ENCODE assay signal across 19 cellular contexts in genomic region chr17:47120521-47121095, GRCh38.
DNase-seq lines count a peak whose midpoint lies in the region; ATAC-seq, FAIRE-seq and TF ChIP-seq lines count a peak whose summit lies in the region.
"Had no signal": no experiment of that assay in that cellular context is flagged by ENCODE, and none has a peak within 500 bp of the region (broad histone marks: within the 10 kb centered on the region; RNA-seq: fewer than 3 reads in every experiment).

No MANE protein-coding gene starts in this region.

- no peaks in the 10 kb centered on the region for H3K9me3 ChIP-seq in gastrocnemius medialis
- H3K9me3 ChIP-seq: prostate gland had no signal

- H3K9me3 Mint-ChIP-seq in activated CD4-positive, alpha-beta T cell treated with anti-CD3 and anti-CD28 coated beads for 36 hours (ENCODE audit: low read depth), result no peaks in the 10 kb centered on the region
- H3K9me3 Mint-ChIP-seq: activated CD4-positive, alpha-beta T cell treated with anti-CD3 and anti-CD28 coated beads, Interleukin-2, amount 10 ng/mL, durations not matched to agents 7 days and 5 days; activated T-cell treated with anti-CD3 and anti-CD28 coated beads, Interleukin-2, amount 50 U/mL, for 4 hours; naive B cell; T-helper 2 cell treated with Interferon-gamma antibody and Interleukin-4, amounts not matched to agents 5 μg/mL and 100 μg/mL, for 36 hours had no signal

- no peak for DNase-seq in activated CD4-positive, alpha-beta T cell treated with anti-CD3 and anti-CD28 coated beads for 36 hours
- no peak for DNase-seq in activated CD4-positive, alpha-beta T cell treated with anti-CD3 and anti-CD28 coated beads for 4 hours
- DNase-seq in HS-5 (ENCODE audit: low read depth) (peak; percentile 71), bronchial epithelial cell (ENCODE audit: low read depth) (peak; percentile 36), gastrocnemius medialis (no peak), NAMALWA (ENCODE audit: low spot score) (no peak), NCI-H1092 (lab: John Stamatoyannopoulos, UW) (no peak)
- DNase-seq: activated CD4-positive, alpha-beta T cell treated with anti-CD3 and anti-CD28 coated beads, Interleukin-2, amount 10 ng/mL, durations not matched to agents 7 days and 5 days; activated T-cell treated with anti-CD3 and anti-CD28 coated beads, Interleukin-2, amount 50 U/mL, for 4 hours; COR-L47; naive B cell; NCI-H2171; Right ventricle myocardium superior had no signal

- TF ChIP-seq POLR2A in gastrocnemius medialis (IDR thresholded peaks at IDR 0.05), result no peak

- no peaks in the 10 kb centered on the region for H3K27me3 Mint-ChIP-seq in activated CD4-positive, alpha-beta T cell treated with anti-CD3 and anti-CD28 coated beads for 36 hours
- H3K27me3 Mint-ChIP-seq: activated CD4-positive, alpha-beta T cell treated with anti-CD3 and anti-CD28 coated beads, Interleukin-2, amount 10 ng/mL, durations not matched to agents 7 days and 5 days; naive B cell had no signal

- peaks cover 16% of the 10 kb centered on the region for H3K4me1 Mint-ChIP-seq in activated CD4-positive, alpha-beta T cell treated with anti-CD3 and anti-CD28 coated beads for 36 hours
- H3K4me1 Mint-ChIP-seq: activated CD4-positive, alpha-beta T cell treated with anti-CD3 and anti-CD28 coated beads, Interleukin-2, amount 10 ng/mL, durations not matched to agents 7 days and 5 days had no signal

- POLR2A ChIA-PET in activated CD4-positive, alpha-beta T cell treated with anti-CD3 and anti-CD28 coated beads for 36 hours (lab: Charles Lee), result no interaction called here

- in situ Hi-C loops in gastrocnemius medialis (cut with MboI; ENCODE audit: low sequenced_read_pairs in 4 of 4), result no loop called here

- H3K4me3 Mint-ChIP-seq in activated CD4-positive, alpha-beta T cell treated with anti-CD3 and anti-CD28 coated beads for 36 hours, result no peak overlapping the region
- H3K4me3 Mint-ChIP-seq: activated CD4-positive, alpha-beta T cell treated with anti-CD3 and anti-CD28 coated beads, Interleukin-2, amount 10 ng/mL, durations not matched to agents 7 days and 5 days; activated T-cell treated with anti-CD3 and anti-CD28 coated beads, Interleukin-2, amount 50 U/mL, for 4 hours; naive B cell; T-helper 2 cell treated with Interferon-gamma antibody and Interleukin-4, amounts not matched to agents 5 μg/mL and 100 μg/mL, for 36 hours had no signal

- H3K27me3 ChIP-seq in bronchial epithelial cell (ENCODE audit: control insufficient read depth, insufficient read depth, low read length), result no peaks in the 10 kb centered on the region
- H3K27me3 ChIP-seq in gastrocnemius medialis, result no peaks in the 10 kb centered on the region

- peak overlapping the region in 2 of 4 donors; percentile 1 to 55 for H3K27ac ChIP-seq in gastrocnemius medialis
- H3K27ac ChIP-seq: prostate gland had no signal

- CTCF ChIA-PET in activated CD4-positive, alpha-beta T cell treated with anti-CD3 and anti-CD28 coated beads for 36 hours (lab: Charles Lee), result no interaction called here

- H3K27ac Mint-ChIP-seq in activated CD4-positive, alpha-beta T cell treated with anti-CD3 and anti-CD28 coated beads for 36 hours, result peak overlapping the region; percentile 31
- H3K27ac Mint-ChIP-seq: activated CD4-positive, alpha-beta T cell treated with anti-CD3 and anti-CD28 coated beads, Interleukin-2, amount 10 ng/mL, durations not matched to agents 7 days and 5 days; T-helper 2 cell treated with Interferon-gamma antibody and Interleukin-4, amounts not matched to agents 5 μg/mL and 100 μg/mL, for 36 hours had no signal

- ATAC-seq in activated CD4-positive, alpha-beta T cell treated with anti-CD3 and anti-CD28 coated beads for 36 hours, result no peak
- ATAC-seq in gastrocnemius medialis (peak; percentile 27 to 39), HG03469 (IDR thresholded peaks at IDR 0.05; ENCODE audit: unreplicated experiment) (no peak)
- ATAC-seq: left lobe of liver had no signal

- intact Hi-C loops in activated CD4-positive, alpha-beta T cell treated with anti-CD3 and anti-CD28 coated beads for 36 hours (cut with DNase I, micrococcal nuclease), result loop anchor here in 1 of 2 experiments (10.0 kb wide), 1 partner anchor 406 kb away; no protein-coding TSS in a partner anchor
- intact Hi-C loops in gastrocnemius medialis (cut with DNase I; ENCODE audit: low total_unique reads), result no loop called here

- no peak for FAIRE-seq in bronchial epithelial cell (lab: Jason Lieb, UNC)
- FAIRE-seq: A204.1, colon had no signal

- H3K36me3 Mint-ChIP-seq in activated CD4-positive, alpha-beta T cell treated with anti-CD3 and anti-CD28 coated beads for 36 hours (ENCODE audit: low read depth), result peaks cover 18% of the 10 kb centered on the region

- TF ChIP-seq CTCF in bronchial epithelial cell (IDR thresholded peaks at IDR 0.05; ENCODE audit: insufficient read depth, low read length, severe bottlenecking) (no peak), gastrocnemius medialis (IDR thresholded peaks at IDR 0.05 in 4 of 5, conservative IDR thresholded peaks at IDR 0.05 in 1 of 5) (no peak)

- H3K4me1 ChIP-seq in gastrocnemius medialis, result no peaks in the 10 kb centered on the region
- H3K4me1 ChIP-seq: prostate gland had no signal

- no peaks in the 10 kb centered on the region for H3K36me3 ChIP-seq in bronchial epithelial cell (ENCODE audit: control insufficient read depth, insufficient read depth, low read length)
- H3K36me3 ChIP-seq in gastrocnemius medialis, result peaks cover 0 to 48% of the 10 kb centered on the region in 2 donors
- H3K36me3 ChIP-seq: prostate gland had no signal

- no peak overlapping the region for H3K4me3 ChIP-seq in bronchial epithelial cell (ENCODE audit: low read depth, low read length)
- H3K4me3 ChIP-seq in gastrocnemius medialis, result no peak overlapping the region
- H3K4me3 ChIP-seq: prostate gland had no signal

Comparison
In these comparisons a context has a peak if more than half of its experiments do, and no peak if none do; other contexts are left out.
1. ATAC-seq: peak in gastrocnemius medialis (2 of 2); none in activated CD4-positive, alpha-beta T cell treated with anti-CD3 and anti-CD28 coated beads for 36 hours (single experiment) and HG03469 (single experiment).
2. DNase-seq: peak in HS-5 (single experiment) and bronchial epithelial cell (single experiment); none in activated CD4-positive, alpha-beta T cell treated with anti-CD3 and anti-CD28 coated beads for 36 hours (single experiment), activated CD4-positive, alpha-beta T cell treated with anti-CD3 and anti-CD28 coated beads for 4 hours (0 of 2), gastrocnemius medialis (0 of 2), NAMALWA (single experiment) and NCI-H1092 (single experiment).